In the genomic region with DNA sequence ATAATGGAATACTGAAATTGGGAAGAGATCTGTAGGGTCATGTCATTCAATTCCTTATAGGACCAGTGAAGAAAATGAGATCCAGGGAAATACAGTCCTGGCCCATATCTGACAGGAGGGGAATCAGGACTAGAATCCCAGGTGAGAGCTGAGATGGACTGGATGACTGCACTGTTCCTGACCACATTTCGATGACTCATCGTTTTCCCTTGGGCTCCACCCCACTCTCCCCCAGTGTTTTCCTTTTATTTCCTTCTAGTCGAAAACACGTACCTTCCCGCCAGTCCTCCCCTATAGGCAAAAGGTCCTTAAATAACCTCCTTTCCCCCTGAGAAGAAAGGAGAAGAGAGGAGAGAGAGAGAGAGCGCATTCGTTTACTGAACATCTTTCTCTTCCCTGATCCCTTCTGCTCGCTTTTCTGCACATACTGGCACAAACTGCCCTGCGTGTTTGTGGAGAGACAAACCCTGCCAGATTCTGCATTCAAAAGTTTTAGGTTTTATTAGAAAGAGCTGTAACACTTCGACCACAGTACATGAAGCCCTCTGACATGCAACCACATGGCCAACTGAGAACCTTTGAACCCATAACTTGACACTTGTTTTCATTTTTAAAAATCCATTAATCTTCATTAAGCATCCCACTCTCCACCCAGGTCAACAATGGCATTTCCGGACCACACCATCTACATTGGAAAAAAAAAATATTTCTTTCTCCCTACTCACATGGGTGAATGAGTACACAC, we compare ENCODE assay signal across 16 cellular contexts.
DNase-seq lines count a peak whose midpoint lies in the region; ATAC-seq and TF ChIP-seq lines count a peak whose summit lies in the region.
"Had no signal": no experiment of that assay in that cellular context is flagged by ENCODE, and none has a peak within 500 bp of the region (broad histone marks: within the 10 kb centered on the region; RNA-seq: fewer than 3 reads in every experiment).

No MANE protein-coding gene starts in this region.

- peak overlapping the region; percentile 32 for H3K4me3 ChIP-seq in AG10803 (ENCODE audit: low read length)
- H3K4me3 ChIP-seq: BLaER1 treated with 17β-estradiol and CSF1 and Interleukin-3, amounts not matched to agents 10 nM and 100 nM; right atrium auricular region; SJSA1 had no signal

- DNase-seq in AG10803 (ENCODE audit: low read depth), result peak; percentile 96
- DNase-seq in HPDE6-E6E7 (ENCODE audit: extremely low spot score), result peak; percentile 63
- DNase-seq in astrocyte of the hippocampus (ENCODE audit: low read depth, low spot score), result peak; percentile 16
- DNase-seq in iris pigment epithelial cell (ENCODE audit: low read depth), result peak; percentile 30
- DNase-seq in NCI-H774 (lab: John Stamatoyannopoulos, UW), result no peak
- DNase-seq in Right ventricle myocardium superior, result no peak
- no peak for DNase-seq in amniotic stem cell (lab: John Stamatoyannopoulos, UW)
- DNase-seq: activated naive CD8-positive, alpha-beta T cell treated with anti-CD3 and anti-CD28 coated beads, Interleukin-2, amount 10 ng/mL, durations not matched to agents 7 days and 5 days; cortex of kidney; naive thymus-derived CD8-positive, alpha-beta T cell; NCI-H187 treated with DMSO at 0.1 percent for 48 hours had no signal

- intact Hi-C loops in Right ventricle myocardium superior (cut with DNase I), result no loop called here

- ATAC-seq in GM19351 (IDR thresholded peaks at IDR 0.05; ENCODE audit: unreplicated experiment), result no peak
- ATAC-seq in Right ventricle myocardium superior (ENCODE audit: poor library complexity), result no peak
- ATAC-seq: left colon; naive thymus-derived CD8-positive, alpha-beta T cell had no signal

- no peak for TF ChIP-seq CTCF in AG10803 (conservative IDR thresholded peaks at IDR 0.05; ENCODE audit: low read length)

Comparison
In these comparisons a context has a peak if more than half of its experiments do, and no peak if none do; other contexts are left out.
1. DNase-seq: peak in AG10803 (single experiment), HPDE6-E6E7 (single experiment), astrocyte of the hippocampus (single experiment) and iris pigment epithelial cell (single experiment); none in NCI-H774 (single experiment), Right ventricle myocardium superior (single experiment) and amniotic stem cell (single experiment).